ENCODE assay signal across 7 cellular contexts in the genomic region with DNA sequence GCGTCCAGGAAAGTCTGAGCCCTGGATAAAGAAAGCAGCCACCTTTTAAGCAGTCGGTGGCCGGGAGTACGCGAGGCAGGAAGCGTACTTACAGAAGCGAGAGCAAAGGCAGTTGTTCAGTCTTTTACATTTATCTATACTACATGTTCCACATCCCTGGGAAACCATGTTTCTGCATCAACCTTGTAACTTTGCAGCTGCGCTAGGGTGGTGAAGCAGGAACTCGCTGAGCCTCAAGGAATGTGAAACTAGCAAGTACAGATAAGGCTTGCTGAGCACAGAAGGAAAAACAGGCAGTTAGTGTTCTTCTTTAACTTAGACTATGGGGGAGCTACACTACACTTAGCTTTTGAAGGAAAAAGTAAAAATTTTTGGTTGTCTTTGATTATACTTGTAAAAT. TPM values are rescaled to one million over a fixed set of nuclear protein-coding genes. Genes with fewer than 3 reads are reported as not detected.
"Had no signal": no experiment of that assay in that cellular context is flagged by ENCODE, and none has a peak within 500 bp of the region (broad histone marks: within the 10 kb centered on the region; RNA-seq: fewer than 3 reads in every experiment).

No MANE protein-coding gene starts in this region.

RNA-seq across cellular contexts. Expression of a gene that starts 42.9 kb away (rescaled TPM):
- total RNA-seq: activated CD8-positive, alpha-beta memory T cell treated with anti-CD3 and anti-CD28 coated beads, Interleukin-2, amount 10 ng/mL, durations not matched to agents 7 days and 5 days; ascending aorta; cardiac septum; esophagus squamous epithelium; lower lobe of right lung; mononuclear cell; natural killer cell had no signal
